Comparison of ENCODE assay signal across 1 cellular context in the genomic region with DNA sequence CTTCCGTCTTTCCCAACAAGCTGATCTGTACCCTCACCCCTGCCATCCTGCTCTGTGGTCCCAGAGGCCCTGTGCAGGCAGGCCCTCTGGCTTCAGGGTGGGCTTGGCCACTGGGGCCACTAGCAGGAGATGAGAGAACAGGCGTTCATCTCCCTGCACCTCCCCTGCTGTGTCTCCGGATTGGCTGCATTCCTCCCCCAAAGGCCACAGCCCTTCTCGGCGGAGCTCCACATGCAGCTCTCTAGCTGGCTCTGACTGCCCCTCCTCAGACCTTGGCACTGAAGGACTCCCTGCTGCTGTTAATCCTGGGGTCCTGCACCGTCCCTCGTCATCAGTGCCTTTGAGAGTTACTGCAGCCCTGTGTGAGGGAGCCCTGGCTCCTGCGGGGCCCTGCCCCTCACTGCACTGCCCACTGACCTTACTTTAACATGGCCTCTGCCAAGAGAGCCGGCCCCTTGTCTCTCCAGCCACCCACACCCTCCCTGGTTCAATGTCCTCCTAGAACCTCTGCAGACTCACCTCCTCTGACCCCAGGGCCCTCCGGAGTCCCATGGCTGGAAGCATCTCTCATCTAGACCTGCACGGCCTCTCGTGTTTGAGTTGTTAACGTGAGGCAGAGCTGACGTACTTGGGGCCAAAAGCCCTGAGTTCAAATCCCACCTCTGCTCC.
TF ChIP-seq lines count a peak whose summit lies in the region.

No MANE protein-coding gene starts in this region.

TF ChIP-seq in HCT116, 20 proteins besides CTCF, POLR2A, EP300 and RAD21 (continued from another document):
- TF ChIP-seq POLR2AphosphoS5 (IDR thresholded peaks at IDR 0.05; ENCODE audit: low read depth, low read length) (no peak), ZBTB33 (IDR thresholded peaks at IDR 0.05; ENCODE audit: extremely low read depth, insufficient replicate concordance, low read length) (no peak), FOSL1 (IDR thresholded peaks at IDR 0.05; ENCODE audit: low read depth) (no peak), ELF1 (IDR thresholded peaks at IDR 0.05; ENCODE audit: borderline replicate concordance, low read depth) (no peak), CBX3 (IDR thresholded peaks at IDR 0.05; ENCODE audit: low read depth) (no peak), ZNF274 (IDR thresholded peaks at IDR 0.05; ENCODE audit: low read depth, low read length) (no peak)
